ENCODE assay signal across 1 cellular context in the genomic region with DNA sequence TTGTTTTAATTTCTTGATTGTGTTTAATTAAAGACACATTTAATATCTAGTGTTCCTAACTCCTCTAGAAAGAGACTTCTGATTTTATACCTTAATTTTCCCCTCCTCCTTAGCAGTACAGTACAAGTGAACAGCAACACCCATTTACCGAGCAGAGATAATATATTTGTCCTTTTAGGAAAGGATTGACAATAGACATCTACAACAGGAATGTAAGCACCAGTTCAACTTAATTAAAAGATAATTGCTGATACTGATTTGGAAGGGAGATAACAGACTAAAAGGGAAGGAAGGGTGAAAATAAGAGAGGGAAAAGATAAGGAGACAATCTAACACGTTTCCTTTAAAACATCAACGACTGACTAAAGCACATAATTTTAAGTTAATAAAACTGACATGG.
TF ChIP-seq lines count a peak whose summit lies in the region.

No MANE protein-coding gene starts in this region.

TF ChIP-seq in IMR-90, 13 proteins besides CTCF, POLR2A, EP300 and RAD21:
- TF ChIP-seq, protein P1, sequence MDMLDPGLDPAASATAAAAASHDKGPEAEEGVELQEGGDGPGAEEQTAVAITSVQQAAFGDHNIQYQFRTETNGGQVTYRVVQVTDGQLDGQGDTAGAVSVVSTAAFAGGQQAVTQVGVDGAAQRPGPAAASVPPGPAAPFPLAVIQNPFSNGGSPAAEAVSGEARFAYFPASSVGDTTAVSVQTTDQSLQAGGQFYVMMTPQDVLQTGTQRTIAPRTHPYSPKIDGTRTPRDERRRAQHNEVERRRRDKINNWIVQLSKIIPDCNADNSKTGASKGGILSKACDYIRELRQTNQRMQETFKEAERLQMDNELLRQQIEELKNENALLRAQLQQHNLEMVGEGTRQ (IDR thresholded peaks at IDR 0.05; ENCODE audit: low read depth, low read length), result no peak
- TF ChIP-seq FOS (IDR thresholded peaks at IDR 0.05; ENCODE audit: low read depth, low read length) (no peak), RCOR1 (IDR thresholded peaks at IDR 0.05; ENCODE audit: insufficient replicate concordance, low read length) (no peak), MAZ (IDR thresholded peaks at IDR 0.05; ENCODE audit: borderline replicate concordance, low read depth, low read length) (no peak), NFE2L2 (IDR thresholded peaks at IDR 0.05; ENCODE audit: low read depth, low read length) (no peak), BHLHE40 (IDR thresholded peaks at IDR 0.05; ENCODE audit: low read depth, low read length) (no peak), CHD1 (IDR thresholded peaks at IDR 0.05; ENCODE audit: low read depth, low read length) (0 out of 2 replicates have a peak, but pooled peaks have one; percentile 1), MAFK (IDR thresholded peaks at IDR 0.05; ENCODE audit: low read depth, low read length) (no peak)
- TF ChIP-seq, protein P2, sequence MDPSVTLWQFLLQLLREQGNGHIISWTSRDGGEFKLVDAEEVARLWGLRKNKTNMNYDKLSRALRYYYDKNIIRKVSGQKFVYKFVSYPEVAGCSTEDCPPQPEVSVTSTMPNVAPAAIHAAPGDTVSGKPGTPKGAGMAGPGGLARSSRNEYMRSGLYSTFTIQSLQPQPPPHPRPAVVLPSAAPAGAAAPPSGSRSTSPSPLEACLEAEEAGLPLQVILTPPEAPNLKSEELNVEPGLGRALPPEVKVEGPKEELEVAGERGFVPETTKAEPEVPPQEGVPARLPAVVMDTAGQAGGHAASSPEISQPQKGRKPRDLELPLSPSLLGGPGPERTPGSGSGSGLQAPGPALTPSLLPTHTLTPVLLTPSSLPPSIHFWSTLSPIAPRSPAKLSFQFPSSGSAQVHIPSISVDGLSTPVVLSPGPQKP (IDR thresholded peaks at IDR 0.05; ENCODE audit: borderline replicate concordance, low read depth, low read length), result no peak
TF ChIP-seq in IMR-90: peak in this region for 1.
